Comparison of ENCODE assay signal across 25 cellular contexts in genomic region chr4:6535329-6535692, GRCh38. TPM values are rescaled to one million over a fixed set of nuclear protein-coding genes. Genes with fewer than 3 reads are reported as not detected.
DNase-seq lines count a peak whose midpoint lies in the region; ATAC-seq, FAIRE-seq and TF ChIP-seq lines count a peak whose summit lies in the region.
"Had no signal": no experiment of that assay in that cellular context is flagged by ENCODE, and none has a peak within 500 bp of the region (broad histone marks: within the 10 kb centered on the region; RNA-seq: fewer than 3 reads in every experiment).

No MANE protein-coding gene starts in this region.

- H3K4me1 ChIP-seq in K562 (replicated peaks in 1 of 2; ENCODE audit: control insufficient read depth in 2 of 2, insufficient read depth in 2 of 2, low read length in 2 of 2), result peaks cover 0 to 13% of the 10 kb centered on the region in 2 experiments; a peak in 2 of 5 replicates
- H3K4me1 ChIP-seq in spleen, result no peaks in the 10 kb centered on the region
- H3K4me1 ChIP-seq: BE2C, BLaER1 had no signal

- H3K4me3 ChIP-seq in H7 (ENCODE audit: insufficient read depth, low read depth, low read length) (no peak overlapping the region), K562 (no peak overlapping the region), spleen (no peak overlapping the region)
- H3K4me3 ChIP-seq: BLaER1, GM12878 had no signal

- H3K27me3 ChIP-seq in H7 (ENCODE audit: control insufficient read depth, insufficient read depth, low read length) (0 out of 2 replicates have a peak, but pooled peaks cover 3% of the 10 kb centered on the region), K562 (ENCODE audit: control insufficient read depth in 2 of 2, insufficient read depth in 2 of 2, low read length in 2 of 2) (peaks cover 41 to 82% of the 10 kb centered on the region in 2 experiments; a peak in 4 of 5 replicates), spleen (replicated peaks in 1 of 7) (peaks cover 0 to 55% (median 0%) of the 10 kb centered on the region in 7 donors)
- H3K27me3 ChIP-seq: BE2C, BLaER1 had no signal

- CTCF ChIA-PET in K562 (lab: Yijun Ruan, JAX; ENCODE audit: low intra/inter-chr PET ratio), result no interaction called here

- in situ Hi-C loops in K562 (cut with MboI), result no loop called here

- no peak overlapping the region for H3K9ac ChIP-seq in K562 (ENCODE audit: insufficient read depth in 1 of 2, low read depth in 2 of 2, low read length in 2 of 2)
- H3K9ac ChIP-seq: BLaER1 had no signal

- no peak for TF ChIP-seq CTCF in K562 (IDR thresholded peaks at IDR 0.05 in 2 of 3, conservative IDR thresholded peaks at IDR 0.05 in 1 of 3; ENCODE audit: insufficient read depth in 2 of 3, low read depth in 1 of 3, low read length in 3 of 3)
- no peak for TF ChIP-seq CTCF in spleen (IDR thresholded peaks at IDR 0.05 in 8 of 11, conservative IDR thresholded peaks at IDR 0.05 in 3 of 11)

- TF ChIP-seq RAD21 in K562 (CRISPR knock-in tag; conservative IDR thresholded peaks at IDR 0.05 in 1 of 2, IDR thresholded peaks at IDR 0.05 in 1 of 2), result no peak

- no peaks in the 10 kb centered on the region for H3K79me2 ChIP-seq in K562 (ENCODE audit: control insufficient read depth, insufficient read depth, low read length)

- no peak for FAIRE-seq in K562 (lab: Jason Lieb, UNC)
- FAIRE-seq: A204.1, GM12878, GM12892, GM18507 had no signal

- H2AFZ ChIP-seq in K562 (ENCODE audit: low read depth, low read length), result no peak overlapping the region

- H3K27ac ChIP-seq in K562 (ENCODE audit: extremely low read depth, low read depth, low read length) (no peak overlapping the region), spleen (no peak overlapping the region)
- H3K27ac ChIP-seq: BLaER1 had no signal

- DNase-seq in H7 (peak; percentile 43), K562 (ENCODE audit: extremely low read depth in 1 of 4, low spot score in 3 of 4) (no peak), spleen (peak; percentile 52), left lobe of liver (ENCODE audit: low spot score) (no peak)
- DNase-seq: 8988T; ACHN; BE2C; C1 segment of cervical spinal cord; CD4-positive, alpha-beta memory T cell; CD4-positive, CD25-positive, alpha-beta regulatory T cell; CD8-positive, alpha-beta memory T cell; COR-L47; DMS 273 treated with DMSO at 0.1 percent for 48 hours; DMS153; DMS53; DMS79; DND-41; EL; GDM1 had no signal

- ATAC-seq in K562 (no peak), HG03565 (IDR thresholded peaks at IDR 0.05; ENCODE audit: unreplicated experiment) (no peak), left lobe of liver (no peak)
- ATAC-seq: GM12878 had no signal

- TF ChIP-seq POLR2A in K562 (conservative IDR thresholded peaks at IDR 0.05) (no peak), spleen (IDR thresholded peaks at IDR 0.05) (no peak)

- BruUV-seq in K562 (replicated peaks; lab: Mats Ljungman, UMichigan), result no TSS peak

- POLR2A ChIA-PET in K562 (lab: Yijun Ruan, JAX), result interaction anchor here (0.6 to 1.0 kb wide), 3 partner anchors 10 to 483 kb away, joined by 3 read pairs; no protein-coding TSS in a partner anchor

- H3K9me3 ChIP-seq in K562 (replicated peaks; ENCODE audit: control insufficient read depth, insufficient read depth, low read depth, low read length), result no peaks in the 10 kb centered on the region; the same call in 1 of the 2 replicates
- H3K9me3 ChIP-seq in spleen, result peaks cover 0 to 4% (median 2%) of the 10 kb centered on the region in 8 donors
- H3K9me3 ChIP-seq: BE2C, BLaER1 had no signal

- no peaks in the 10 kb centered on the region for H3K9me1 ChIP-seq in K562 (ENCODE audit: control insufficient read depth, insufficient read depth, low read length)

- 0 out of 2 replicates have a peak, but pooled peaks cover 3% of the 10 kb centered on the region for H4K20me1 ChIP-seq in K562 (replicated peaks; ENCODE audit: control insufficient read depth, insufficient read depth, low read length)
- H4K20me1 ChIP-seq: BLaER1 had no signal

- no peaks in the 10 kb centered on the region for H3K36me3 ChIP-seq in H7 (replicated peaks; ENCODE audit: control insufficient read depth, insufficient read depth, low read length)
- no peaks in the 10 kb centered on the region for H3K36me3 ChIP-seq in K562 (ENCODE audit: control insufficient read depth, insufficient read depth, low read length)
- H3K36me3 ChIP-seq in spleen, result no peaks in the 10 kb centered on the region
- H3K36me3 ChIP-seq: BE2C, BLaER1 had no signal

- H3K4me2 ChIP-seq in K562 (ENCODE audit: insufficient read depth, low read length), result no peak overlapping the region
- H3K4me2 ChIP-seq: BLaER1 had no signal

- TF ChIP-seq EP300 in K562 (IDR thresholded peaks at IDR 0.05; ENCODE audit: low read length), result no peak

- 4% methylated on average over 15 of the region's 17 CpGs for WGBS in K562 (ENCODE audit: insufficient coverage, low coverage, missing lambda C conversion rate)
- 86 to 95% (median 92%) methylated on average over 17 of the region's 17 CpGs for WGBS in spleen, 5 donors

- intact Hi-C loops in K562 (cut with micrococcal nuclease) (no loop called here), spleen (cut with DNase I; ENCODE audit: low total_unique reads) (no loop called here)

TF ChIP-seq in K562, 482 proteins besides CTCF, POLR2A, EP300 and RAD21:
- TF ChIP-seq RBM25 (IDR thresholded peaks at IDR 0.05; ENCODE audit: low read depth, low read length, severe bottlenecking) (peak; percentile 80), ZNF324 (CRISPR knock-in tag; IDR thresholded peaks at IDR 0.05) (no peak), CREB5 (CRISPR knock-in tag; IDR thresholded peaks at IDR 0.05) (no peak)
TF ChIP-seq in K562: peak in this region for 1.

RNA-seq across cellular contexts. Expression of gene MAN2B2, which starts 39.7 kb away (rescaled TPM):
- total RNA-seq in H7 (2014; rRNA removed; shearing (Covaris generic)), result 3.4 and 4.4 TPM in 2 replicates
- total RNA-seq in K562 (2011; cell fraction: chromatin; rRNA removed; ENCODE audit: low replicate concordance), result 7.7 and 16.2 TPM in 2 replicates
- 17.6 and 18.3 TPM in 2 replicates for total RNA-seq in K562 (2011; cell fraction: nucleolus; rRNA removed)
- total RNA-seq in K562 (2011; cell fraction: nucleoplasm; rRNA removed), result 12.6 TPM in 2 replicates
- total RNA-seq in K562 (2014; rRNA removed) (5.3 and 6.0 TPM in 2 replicates), K562 (2014; rRNA removed; fragmentation: Illumina TruSeq; extraction: Trizol) (1.7 TPM in 2 replicates), K562 (2015; rRNA removed; fragmentation: Illumina TruSeq; extraction: Trizol) (3.8 and 4.1 TPM in 2 replicates), K562 (2021) (8.5 and 8.8 TPM in 2 replicates), spleen (10 to 100 TPM; 25.8 to 40.3 (median 34.0) TPM), left lobe of liver (41.5 TPM)
- polyA plus RNA-seq in K562 (2011; rRNA removed) (2.5 and 3.7 TPM in 2 replicates), K562 (2014; fragmentation: Illumina TruSeq; extraction: Trizol) (3.7 and 4.8 TPM in 2 replicates), K562 (2014; fragmentation: Nextera tagmentation; extraction: Ambion mirVana) (under 1 TPM; 0.21 to 0.27 TPM), K562 (2014; rRNA removed) (4.2 and 4.9 TPM in 2 replicates), spleen (10 to 100 TPM in 1 of 3 donors, 1 to 10 TPM in 2; 7.9 to 10.5 (median 9.0) TPM)
- polyA plus RNA-seq in K562 (2011; cell fraction: cytosol; rRNA removed), result 3.8 and 8.3 TPM in 2 replicates
- 8.0 and 12.5 TPM in 2 replicates for polyA plus RNA-seq in K562 (2011; cell fraction: nucleus; rRNA removed)
- 5.9 and 18.3 TPM in 2 replicates for polyA plus RNA-seq in K562 (2012)
- polyA minus RNA-seq in K562 (2011; rRNA and poly(A)+ RNA removed), result 2.5 and 3.6 TPM in 2 replicates
- polyA minus RNA-seq in K562 (2011; cell fraction: cytosol; rRNA and poly(A)+ RNA removed), result 6.9 and 13.0 TPM in 2 replicates
- polyA minus RNA-seq in K562 (2011; cell fraction: nucleus; rRNA and poly(A)+ RNA removed), result 5.7 and 6.0 TPM in 2 replicates

Comparison
In these comparisons a context has a peak if more than half of its experiments do, and no peak if none do; other contexts are left out.
1. DNase-seq: peak in H7 (single experiment) and spleen (single experiment); none in K562 (0 of 4) and left lobe of liver (single experiment).